ENCODE assay signal across 15 cellular contexts in the genomic region with DNA sequence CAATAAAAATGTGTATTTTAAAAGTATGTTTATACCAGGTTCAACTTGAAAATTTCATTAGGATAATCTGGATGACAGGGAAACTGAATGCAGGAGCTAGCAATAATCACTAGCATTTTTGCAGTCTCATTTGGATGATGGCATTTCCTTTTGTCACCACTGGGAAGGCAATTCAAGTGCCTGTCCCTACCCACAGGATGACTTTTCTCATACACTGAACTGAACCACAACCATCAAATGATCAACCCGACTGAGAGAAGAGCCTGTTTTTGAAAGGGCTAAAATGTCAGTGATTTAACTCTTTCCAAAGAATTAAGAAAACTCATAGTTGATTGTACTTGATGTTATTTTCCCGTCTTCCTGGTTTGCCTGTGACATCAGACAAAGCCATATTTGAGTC.
A peak's percentile ranks its signal among the peaks of the same experiment; 100 is the strongest.
DNase-seq lines count a peak whose midpoint lies in the region; ATAC-seq, FAIRE-seq and TF ChIP-seq lines count a peak whose summit lies in the region.
"Had no signal": no experiment of that assay in that cellular context is flagged by ENCODE, and none has a peak within 500 bp of the region (broad histone marks: within the 10 kb centered on the region; RNA-seq: fewer than 3 reads in every experiment).

No MANE protein-coding gene starts in this region.

- no peak for TF ChIP-seq EP300 in GM12878 (IDR thresholded peaks at IDR 0.05; ENCODE audit: borderline replicate concordance in 1 of 2, control insufficient read depth in 1 of 2, low read depth in 2 of 2, low read length in 2 of 2)

- no peak for TF ChIP-seq POLR2A in GM12878 (IDR thresholded peaks at IDR 0.05; ENCODE audit: low read depth, low read length)

- in situ Hi-C loops in KBM-7 (cut with MboI; ENCODE audit: low pct_unique_long_range_greater_than_20kb, low sequenced_read_pairs) (no loop called here), GM12878 (cut with MboI) (loop anchor here (5.0 kb wide), 1 partner anchor 295 kb away; no protein-coding TSS in a partner anchor)

- SMC1A ChIA-PET in GM12878 (lab: Charles Lee; ENCODE audit: uncharacterized antibody, unreplicated experiment) = interaction anchor here (0.5 to 4.7 kb wide), 8 partner anchors 8 to 965 kb away, joined by 3 to 25 read pairs (median 4); no protein-coding TSS in a partner anchor

- 0% methylated on average over 2 of the region's 2 CpGs for WGBS in GM12878 (ENCODE audit: insufficient coverage, insufficient replicate concordance, low lambda C conversion rate, missing lambda C conversion rate)

- H2AFZ ChIP-seq in GM12878 (ENCODE audit: control insufficient read depth, low read depth, low read length) = no peak overlapping the region

- H3K27ac ChIP-seq in GM12878 (ENCODE audit: control insufficient read depth, insufficient read depth) (no peak overlapping the region), kidney (ENCODE audit: low read depth in 2 of 2, low read length in 2 of 2) (no peak overlapping the region)
- H3K27ac ChIP-seq: colonic mucosa, psoas muscle had no signal

- no peaks in the 10 kb centered on the region for H3K79me2 ChIP-seq in GM12878 (ENCODE audit: control insufficient read depth, insufficient read depth, low read length)

- CTCF ChIA-PET in GM12878 (lab: Yijun Ruan, JAX) = interaction anchor here (0.9 to 9.3 kb wide), 12 partner anchors 10 to 477 kb away, joined by 3 to 187 read pairs (median 4); no protein-coding TSS in a partner anchor

- no peaks in the 10 kb centered on the region for H3K9me3 Mint-ChIP-seq in stimulated activated naive CD8-positive, alpha-beta T cell treated with anti-CD3 and anti-CD28 coated beads, Interleukin-15, amount 100 ng/mL, for 72 hours
- H3K9me3 Mint-ChIP-seq: T-helper 1 cell treated with Interleukin-12 subunit alpha and Interleukin-12 subunit beta and Interleukin-4 antibody, amounts not matched to agents 30 μg/mL and 1 μg/mL, for 36 hours had no signal

- H3K36me3 ChIP-seq in GM12878 (ENCODE audit: control insufficient read depth in 2 of 2, insufficient read depth in 2 of 2, low read length in 1 of 2) (no peaks in the 10 kb centered on the region), kidney (ENCODE audit: control insufficient read depth in 1 of 2, insufficient read depth in 2 of 2, low read length in 2 of 2) (no peaks in the 10 kb centered on the region)
- H3K36me3 ChIP-seq: colonic mucosa, MG63 had no signal

- DNase-seq in stimulated activated naive CD8-positive, alpha-beta T cell treated with anti-CD3 and anti-CD28 coated beads, Interleukin-15, Interleukin-2, amounts not matched to agents 100 U/mL and 50 U/mL, for 24 hours = no peak
- DNase-seq in stimulated activated naive CD8-positive, alpha-beta T cell treated with anti-CD3 and anti-CD28 coated beads, Interleukin-15, amount 100 ng/mL, for 72 hours = no peak
- peak; percentile 19 for DNase-seq in KBM-7
- no peak for DNase-seq in GM12878 (ENCODE audit: low read depth, low spot score)
- DNase-seq in kidney = no peak
- no peak for DNase-seq in central memory CD4-positive, alpha-beta T cell
- no peak for DNase-seq in globus pallidus (ENCODE audit: low spot score)
- DNase-seq: activated CD4-positive, alpha-beta T cell treated with anti-CD3 and anti-CD28 coated beads for 48 hours; amniotic stem cell; colonic mucosa; left colon; psoas muscle had no signal

- H3K4me1 ChIP-seq in GM12878 (ENCODE audit: control insufficient read depth, insufficient read depth, low read length) (no peaks in the 10 kb centered on the region), kidney (ENCODE audit: control insufficient read depth in 1 of 2, insufficient read depth in 1 of 2, low read depth in 1 of 2, low read length in 2 of 2) (no peaks in the 10 kb centered on the region)
- H3K4me1 ChIP-seq: colonic mucosa, psoas muscle had no signal

- TF ChIP-seq CTCF in GM12878 (IDR thresholded peaks at IDR 0.05 in 2 of 3, conservative IDR thresholded peaks at IDR 0.05 in 1 of 3; ENCODE audit: control insufficient read depth in 2 of 3, extremely low read depth in 1 of 3, insufficient read depth in 1 of 3, low read depth in 3 of 3, low read length in 3 of 3) (0 out of 6 replicates have a peak, but pooled peaks of 2 of the 3 experiments have one; percentile 2 to 8), kidney (IDR thresholded peaks at IDR 0.05; ENCODE audit: borderline replicate concordance, extremely low read depth, insufficient read depth) (no peak)

- H3K4me3 ChIP-seq in GM12878 = no peak overlapping the region
- no peak overlapping the region for H3K4me3 ChIP-seq in kidney (ENCODE audit: low read length in 2 of 2)
- H3K4me3 ChIP-seq: colonic mucosa, MG63, psoas muscle had no signal

- H3K9ac ChIP-seq in GM12878 (ENCODE audit: control insufficient read depth, insufficient read depth, low read length) (no peak overlapping the region), kidney (ENCODE audit: low read length in 2 of 2) (no peak overlapping the region)

- no peak for TF ChIP-seq RAD21 in GM12878 (IDR thresholded peaks at IDR 0.05; ENCODE audit: insufficient read depth, low read depth, low read length)

- no peak overlapping the region for H3K27ac Mint-ChIP-seq in stimulated activated naive CD8-positive, alpha-beta T cell treated with anti-CD3 and anti-CD28 coated beads, Interleukin-15, amount 100 ng/mL, for 72 hours
- H3K27ac Mint-ChIP-seq: T-helper 1 cell treated with Interleukin-12 subunit alpha and Interleukin-12 subunit beta and Interleukin-4 antibody, amounts not matched to agents 30 μg/mL and 1 μg/mL, for 36 hours had no signal

- H3K4me2 ChIP-seq in GM12878 (ENCODE audit: control insufficient read depth, insufficient read depth) = no peak overlapping the region

- RAD21 ChIA-PET in GM12878 (lab: Charles Lee; ENCODE audit: unreplicated experiment) = interaction anchor here (1.3 to 5.4 kb wide), 3 partner anchors 293 to 316 kb away, joined by 9 to 93 read pairs (median 22); no protein-coding TSS in a partner anchor

- POLR2A ChIA-PET in GM12878 (lab: Charles Lee) = no interaction called here

- BruUV-seq in GM12878 (replicated peaks; lab: Mats Ljungman, UMichigan) = no TSS peak

- H4K20me1 ChIP-seq in GM12878 (ENCODE audit: control insufficient read depth, insufficient read depth) = no peaks in the 10 kb centered on the region

- H3K4me1 Mint-ChIP-seq in stimulated activated naive CD8-positive, alpha-beta T cell treated with anti-CD3 and anti-CD28 coated beads, Interleukin-15, amount 100 ng/mL, for 72 hours = no peaks in the 10 kb centered on the region

- no peak overlapping the region for H3K4me3 Mint-ChIP-seq in stimulated activated naive CD8-positive, alpha-beta T cell treated with anti-CD3 and anti-CD28 coated beads, Interleukin-15, amount 100 ng/mL, for 72 hours
- H3K4me3 Mint-ChIP-seq: T-helper 1 cell treated with Interleukin-12 subunit alpha and Interleukin-12 subunit beta and Interleukin-4 antibody, amounts not matched to agents 30 μg/mL and 1 μg/mL, for 36 hours had no signal

- FAIRE-seq in GM12878 (lab: Jason Lieb, UNC) = no peak
- FAIRE-seq in kidney (lab: Jason Lieb, UNC) = no peak

- H3K9me3 ChIP-seq in GM12878 (replicated peaks; ENCODE audit: control insufficient read depth, insufficient read depth, low read length) = no peaks in the 10 kb centered on the region
- H3K9me3 ChIP-seq in kidney (ENCODE audit: control insufficient read depth in 1 of 2, low read length in 2 of 2) = no peaks in the 10 kb centered on the region
- H3K9me3 ChIP-seq: colonic mucosa, MG63, psoas muscle had no signal

- peak; percentile 46 for ATAC-seq in stimulated activated naive CD8-positive, alpha-beta T cell treated with anti-CD3 and anti-CD28 coated beads, Interleukin-15, Interleukin-2, amounts not matched to agents 100 U/mL and 50 U/mL, for 24 hours
- no peak for ATAC-seq in stimulated activated naive CD8-positive, alpha-beta T cell treated with anti-CD3 and anti-CD28 coated beads, Interleukin-15, amount 100 ng/mL, for 72 hours
- ATAC-seq in GM12878 = 0 out of 3 replicates have a peak, but pooled peaks have one; percentile 34
- no peak for ATAC-seq in GM21526 (IDR thresholded peaks at IDR 0.05; ENCODE audit: low FRiP score, unreplicated experiment)
- ATAC-seq: left colon, psoas muscle had no signal

- no peaks in the 10 kb centered on the region; a peak in 1 of 4 replicates for H3K27me3 ChIP-seq in GM12878 (replicated peaks in 1 of 2; ENCODE audit: control insufficient read depth in 2 of 2, insufficient read depth in 2 of 2, low read length in 1 of 2)
- H3K27me3 ChIP-seq: colonic mucosa, MG63 had no signal

- H3K27me3 Mint-ChIP-seq in stimulated activated naive CD8-positive, alpha-beta T cell treated with anti-CD3 and anti-CD28 coated beads, Interleukin-15, amount 100 ng/mL, for 72 hours = peaks cover 54% of the 10 kb centered on the region

- intact Hi-C loops in GM12878 (cut with micrococcal nuclease; ENCODE audit: unreplicated experiment) = no loop called here
- intact Hi-C loops in kidney (cut with DNase I) = loop anchor here (5.0 kb wide), 1 partner anchor 295 kb away; no protein-coding TSS in a partner anchor

TF ChIP-seq in GM12878, 131 proteins besides CTCF, POLR2A, EP300 and RAD21 (continues in another document):
- TF ChIP-seq, protein P1, sequence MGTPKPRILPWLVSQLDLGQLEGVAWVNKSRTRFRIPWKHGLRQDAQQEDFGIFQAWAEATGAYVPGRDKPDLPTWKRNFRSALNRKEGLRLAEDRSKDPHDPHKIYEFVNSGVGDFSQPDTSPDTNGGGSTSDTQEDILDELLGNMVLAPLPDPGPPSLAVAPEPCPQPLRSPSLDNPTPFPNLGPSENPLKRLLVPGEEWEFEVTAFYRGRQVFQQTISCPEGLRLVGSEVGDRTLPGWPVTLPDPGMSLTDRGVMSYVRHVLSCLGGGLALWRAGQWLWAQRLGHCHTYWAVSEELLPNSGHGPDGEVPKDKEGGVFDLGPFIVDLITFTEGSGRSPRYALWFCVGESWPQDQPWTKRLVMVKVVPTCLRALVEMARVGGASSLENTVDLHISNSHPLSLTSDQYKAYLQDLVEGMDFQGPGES (IDR thresholded peaks at IDR 0.05) = no peak
- TF ChIP-seq TAF1 (IDR thresholded peaks at IDR 0.05; ENCODE audit: borderline replicate concordance, low read depth, low read length) (no peak), CHD1 (IDR thresholded peaks at IDR 0.05; ENCODE audit: low read depth, low read length) (no peak), RUNX3 (IDR thresholded peaks at IDR 0.05; ENCODE audit: low read length) (no peak)

Comparison
In these comparisons a context has a peak if more than half of its experiments do, and no peak if none do; other contexts are left out.
1. ATAC-seq: peak in stimulated activated naive CD8-positive, alpha-beta T cell treated with anti-CD3 and anti-CD28 coated beads, Interleukin-15, Interleukin-2, amounts not matched to agents 100 U/mL and 50 U/mL, for 24 hours (single experiment) and GM12878 (single experiment); none in stimulated activated naive CD8-positive, alpha-beta T cell treated with anti-CD3 and anti-CD28 coated beads, Interleukin-15, amount 100 ng/mL, for 72 hours (single experiment) and GM21526 (single experiment).